ENCODE assay signal across 11 cellular contexts in genomic region chr17:63399856-63400255, GRCh38. TPM values are rescaled to one million over a fixed set of nuclear protein-coding genes. Genes with fewer than 3 reads are reported as not detected.
DNase-seq lines count a peak whose midpoint lies in the region; ATAC-seq and TF ChIP-seq lines count a peak whose summit lies in the region.
"Had no signal": no experiment of that assay in that cellular context is flagged by ENCODE, and none has a peak within 500 bp of the region (broad histone marks: within the 10 kb centered on the region; RNA-seq: fewer than 3 reads in every experiment).

No MANE protein-coding gene starts in this region.

- no peaks in the 10 kb centered on the region for H3K27me3 ChIP-seq in right lobe of liver
- no peaks in the 10 kb centered on the region for H3K27me3 ChIP-seq in testis

- H3K27me3 Mint-ChIP-seq in naive thymus-derived CD8-positive, alpha-beta T cell = no peaks in the 10 kb centered on the region
- no peaks in the 10 kb centered on the region for H3K27me3 Mint-ChIP-seq in mesothelial cell of epicardium (ENCODE audit: low read depth)
- H3K27me3 Mint-ChIP-seq: stimulated activated naive CD8-positive, alpha-beta T cell treated with anti-CD3 and anti-CD28 coated beads, Interleukin-15, Interleukin-2, amounts not matched to agents 100 ng/mL and 50 ng/mL, for 24 hours had no signal

- no peak overlapping the region for H3K4me3 Mint-ChIP-seq in naive thymus-derived CD8-positive, alpha-beta T cell
- H3K4me3 Mint-ChIP-seq in mesothelial cell of epicardium = no peak overlapping the region
- H3K4me3 Mint-ChIP-seq: stimulated activated naive CD8-positive, alpha-beta T cell treated with anti-CD3 and anti-CD28 coated beads, Interleukin-15, Interleukin-2, amounts not matched to agents 100 ng/mL and 50 ng/mL, for 24 hours; T-helper 1 cell treated with Interleukin-12 subunit alpha and Interleukin-12 subunit beta and Interleukin-4 antibody, amounts not matched to agents 30 μg/mL and 1 μg/mL, for 36 hours had no signal

- ATAC-seq in right lobe of liver (peak in 3 of 4 donors; percentile 17 to 49 (median 33)), GM19035 (IDR thresholded peaks at IDR 0.05; ENCODE audit: unreplicated experiment) (no peak)
- ATAC-seq in naive thymus-derived CD8-positive, alpha-beta T cell = no peak

- peaks cover 0 to 11% (median 0%) of the 10 kb centered on the region in 4 donors for H3K4me1 Mint-ChIP-seq in naive thymus-derived CD8-positive, alpha-beta T cell
- peaks cover 11% of the 10 kb centered on the region for H3K4me1 Mint-ChIP-seq in mesothelial cell of epicardium

- DNase-seq in NCI-H524 treated with DMSO at 0.1 percent for 48 hours (lab: John Stamatoyannopoulos, UW) (peak; percentile 17), coronary artery (ENCODE audit: low spot score) (peak; percentile 80), right lobe of liver (peak in 1 of 3 donors; percentile 29), testis (peak; percentile 76), mesothelial cell of epicardium (ENCODE audit: low spot score in 2 of 2, unreplicated experiment in 2 of 2) (no peak)
- DNase-seq in naive thymus-derived CD8-positive, alpha-beta T cell = no peak
- DNase-seq: NCI-H2227 treated with DMSO at 0.1 percent for 48 hours; stimulated activated CD4-positive, alpha-beta T cell treated with anti-CD3 and anti-CD28 coated beads, Interleukin-15, amount 100 ng/mL, for 24 hours had no signal

- intact Hi-C loops in right lobe of liver (cut with DNase I) = no loop called here
- intact Hi-C loops in testis (cut with DNase I; ENCODE audit: low total_unique reads) = loop anchor here (10.0 kb wide), 1 partner anchor 695 kb away; no protein-coding TSS in a partner anchor

- H3K36me3 ChIP-seq in right lobe of liver (no peaks in the 10 kb centered on the region), testis (ENCODE audit: low read depth, missing control alignments) (no peaks in the 10 kb centered on the region)

- H3K27ac Mint-ChIP-seq in naive thymus-derived CD8-positive, alpha-beta T cell = no peak overlapping the region
- H3K27ac Mint-ChIP-seq in mesothelial cell of epicardium = no peak overlapping the region
- H3K27ac Mint-ChIP-seq: stimulated activated naive CD8-positive, alpha-beta T cell treated with anti-CD3 and anti-CD28 coated beads, Interleukin-15, Interleukin-2, amounts not matched to agents 100 ng/mL and 50 ng/mL, for 24 hours; T-helper 1 cell treated with Interleukin-12 subunit alpha and Interleukin-12 subunit beta and Interleukin-4 antibody, amounts not matched to agents 30 μg/mL and 1 μg/mL, for 36 hours had no signal

- H3K36me3 Mint-ChIP-seq in naive thymus-derived CD8-positive, alpha-beta T cell = peaks cover 0 to 43% (median 12%) of the 10 kb centered on the region in 3 donors
- H3K36me3 Mint-ChIP-seq in mesothelial cell of epicardium = peaks cover 25% of the 10 kb centered on the region

- H3K27ac ChIP-seq in coronary artery (peak overlapping the region in 1 of 2 donors; percentile 19), right lobe of liver (no peak overlapping the region), testis (no peak overlapping the region)

- no peaks in the 10 kb centered on the region for H3K4me1 ChIP-seq in right lobe of liver
- peaks cover 13% of the 10 kb centered on the region for H3K4me1 ChIP-seq in testis

- TF ChIP-seq CTCF in coronary artery (IDR thresholded peaks at IDR 0.05) = no peak
- no peak for TF ChIP-seq CTCF in right lobe of liver (IDR thresholded peaks at IDR 0.05)
- TF ChIP-seq CTCF in testis (IDR thresholded peaks at IDR 0.05) = no peak
- no peak for TF ChIP-seq CTCF in mesothelial cell of epicardium (IDR thresholded peaks at IDR 0.05; ENCODE audit: unreplicated experiment)

- 53% methylated on average over 3 of the region's 4 CpGs for WGBS in right lobe of liver (ENCODE audit: insufficient coverage, low coverage, low lambda C conversion rate, missing lambda C conversion rate)
- 35 to 39% methylated on average over 4 of the region's 4 CpGs for WGBS in testis, 2 donors

- H3K9me3 ChIP-seq in right lobe of liver = no peaks in the 10 kb centered on the region
- H3K9me3 ChIP-seq in testis = no peaks in the 10 kb centered on the region

- no peaks in the 10 kb centered on the region for H3K9me3 Mint-ChIP-seq in naive thymus-derived CD8-positive, alpha-beta T cell
- no peaks in the 10 kb centered on the region for H3K9me3 Mint-ChIP-seq in mesothelial cell of epicardium
- H3K9me3 Mint-ChIP-seq: stimulated activated naive CD8-positive, alpha-beta T cell treated with anti-CD3 and anti-CD28 coated beads, Interleukin-15, Interleukin-2, amounts not matched to agents 100 ng/mL and 50 ng/mL, for 24 hours; T-helper 1 cell treated with Interleukin-12 subunit alpha and Interleukin-12 subunit beta and Interleukin-4 antibody, amounts not matched to agents 30 μg/mL and 1 μg/mL, for 36 hours had no signal

- no peak for TF ChIP-seq POLR2A in right lobe of liver (IDR thresholded peaks at IDR 0.05)
- TF ChIP-seq POLR2A in testis (IDR thresholded peaks at IDR 0.05) = no peak

- POLR2A ChIA-PET in naive thymus-derived CD8-positive, alpha-beta T cell (lab: Charles Lee) = no interaction called here

- no peak overlapping the region for H3K4me3 ChIP-seq in coronary artery
- no peak overlapping the region for H3K4me3 ChIP-seq in right lobe of liver
- H3K4me3 ChIP-seq in testis = no peak overlapping the region

RNA-seq across cellular contexts. Expression of gene CYB561, which starts 46.2 kb away (rescaled TPM):
- 10 to 100 TPM in 4 of 6 experiments, 1 to 10 TPM in 2; 7.4 to 21.9 (median 11.4) TPM for total RNA-seq in right lobe of liver
- total RNA-seq in testis = 10 to 100 TPM; 17.6 to 19.7 TPM
- polyA plus RNA-seq in testis (ENCODE audit: insufficient read depth, low read depth, low replicate concordance) = 20.7 TPM
- total RNA-seq in naive thymus-derived CD8-positive, alpha-beta T cell = 1 to 10 TPM; 6.0 to 6.3 TPM
- polyA plus RNA-seq in naive thymus-derived CD8-positive, alpha-beta T cell = 10 to 100 TPM in 1 of 3 donors, 1 to 10 TPM in 2; 1.2 to 10.3 (median 3.0) TPM
- total RNA-seq in mesothelial cell of epicardium = 20.4 to 21.5 TPM (median 20.5 TPM) in 3 replicates

Comparison
In these comparisons a context has a peak if more than half of its experiments do, and no peak if none do; other contexts are left out.
1. DNase-seq: peak in NCI-H524 treated with DMSO at 0.1 percent for 48 hours (single experiment), coronary artery (single experiment) and testis (single experiment); none in naive thymus-derived CD8-positive, alpha-beta T cell (0 of 10) and mesothelial cell of epicardium (0 of 2).
2. ATAC-seq: peak in right lobe of liver (3 of 4); none in naive thymus-derived CD8-positive, alpha-beta T cell (0 of 2) and GM19035 (single experiment).